Comparison of ENCODE assay signal across 11 cellular contexts in the genomic region with DNA sequence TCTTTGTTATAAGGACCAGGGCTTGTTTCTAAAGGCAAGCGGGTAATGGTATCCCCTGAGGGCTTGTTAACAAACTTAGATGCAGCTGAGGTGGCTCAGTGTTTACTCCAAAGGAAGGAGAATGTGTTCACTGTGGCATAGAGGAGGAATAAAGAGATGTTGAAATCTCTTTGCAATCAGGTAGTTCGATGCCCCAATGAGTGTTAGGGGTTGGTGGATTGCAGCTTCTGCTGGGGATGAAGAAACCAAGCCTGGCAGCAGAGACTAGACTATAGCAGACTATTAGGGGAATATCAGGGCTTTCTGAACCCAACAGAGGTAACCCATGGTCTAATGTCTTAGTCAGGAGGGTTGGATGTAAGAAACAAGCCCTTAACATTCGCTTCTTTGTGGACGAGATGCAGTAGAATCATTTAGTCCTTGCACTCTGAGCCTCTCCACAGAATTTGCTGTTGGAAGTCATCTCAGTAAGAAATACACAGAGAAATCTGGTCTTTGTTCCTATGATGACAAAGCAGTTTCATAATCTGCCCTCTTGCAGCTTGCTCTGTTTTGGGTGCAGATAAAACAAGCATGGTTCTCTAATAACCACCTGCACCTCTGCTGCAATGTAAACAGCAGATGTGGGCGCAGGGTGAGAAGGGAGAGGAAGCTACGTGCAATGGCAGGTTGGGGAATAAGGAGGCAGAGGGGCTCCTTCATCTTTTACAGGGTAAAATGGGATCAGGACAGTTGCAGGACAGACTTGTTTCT.
A peak's percentile ranks its signal among the peaks of the same experiment; 100 is the strongest.
DNase-seq lines count a peak whose midpoint lies in the region; ATAC-seq and TF ChIP-seq lines count a peak whose summit lies in the region.
"Had no signal": no experiment of that assay in that cellular context is flagged by ENCODE, and none has a peak within 500 bp of the region (broad histone marks: within the 10 kb centered on the region; RNA-seq: fewer than 3 reads in every experiment).

No MANE protein-coding gene starts in this region.

- peak overlapping the region in 1 of 8 donors; percentile 14 for H3K27ac Mint-ChIP-seq in CD8-positive, alpha-beta memory T cell

- H3K9me3 ChIP-seq in CD8-positive, alpha-beta memory T cell (ENCODE audit: low read length) = no peaks in the 10 kb centered on the region
- H3K9me3 ChIP-seq in PC-9 (ENCODE audit: insufficient read depth, low read depth) (no peaks in the 10 kb centered on the region), mucosa of descending colon (no peaks in the 10 kb centered on the region)
- H3K9me3 ChIP-seq: right atrium auricular region had no signal

- H4K20me1 ChIP-seq in PC-9 (ENCODE audit: insufficient read depth) = no peaks in the 10 kb centered on the region

- intact Hi-C loops in PC-9 (cut with micrococcal nuclease; ENCODE audit: unreplicated experiment) (no loop called here), mucosa of descending colon (cut with DNase I, micrococcal nuclease) (no loop called here)

- H3K27me3 Mint-ChIP-seq in CD8-positive, alpha-beta memory T cell = no peaks in the 10 kb centered on the region

- no peaks in the 10 kb centered on the region for H3K4me1 ChIP-seq in CD8-positive, alpha-beta memory T cell (ENCODE audit: insufficient read depth, low read length)
- H3K4me1 ChIP-seq in PC-9 (replicated peaks; ENCODE audit: insufficient read depth) = peaks cover 9% of the 10 kb centered on the region
- H3K4me1 ChIP-seq in mucosa of descending colon (ENCODE audit: low read depth) = no peaks in the 10 kb centered on the region
- H3K4me1 ChIP-seq: right atrium auricular region had no signal

- H3K36me3 ChIP-seq in CD8-positive, alpha-beta memory T cell (ENCODE audit: insufficient read depth, low read length) = peaks cover 15% of the 10 kb centered on the region
- H3K36me3 ChIP-seq in PC-9 (ENCODE audit: low read depth) = peaks cover 15% of the 10 kb centered on the region
- no peaks in the 10 kb centered on the region for H3K36me3 ChIP-seq in mucosa of descending colon (ENCODE audit: low read depth)

- no peak overlapping the region for H3K4me2 ChIP-seq in PC-9

- CTCF ChIA-PET in CD8-positive, alpha-beta memory T cell (lab: Charles Lee) = no interaction called here
- CTCF ChIA-PET in PC-9 (lab: Charles Lee) = interaction anchor here (0.6 kb wide), 1 partner anchor 56 kb away, joined by 3 read pairs; no protein-coding TSS in a partner anchor

- no peaks in the 10 kb centered on the region for H3F3A ChIP-seq in PC-9 (ENCODE audit: insufficient read depth, low read depth)

- no peak overlapping the region for H3K4me3 Mint-ChIP-seq in CD8-positive, alpha-beta memory T cell

- H3K4me3 ChIP-seq in CD8-positive, alpha-beta memory T cell (ENCODE audit: low read length) = no peak overlapping the region
- H3K4me3 ChIP-seq in PC-9 (no peak overlapping the region), mucosa of descending colon (no peak overlapping the region)
- H3K4me3 ChIP-seq: right atrium auricular region had no signal

- no peaks in the 10 kb centered on the region for H3K4me1 Mint-ChIP-seq in CD8-positive, alpha-beta memory T cell

- DNase-seq in CD8-positive, alpha-beta memory T cell = no peak
- DNase-seq in HuH-7 (ENCODE audit: low spot score) (peak; percentile 11), PC-9 (no peak), left lobe of liver (ENCODE audit: low spot score) (peak; percentile 50), mucosa of descending colon (no peak), NCI-H187 (lab: John Stamatoyannopoulos, UW) (no peak)
- no peak for DNase-seq in central memory CD4-positive, alpha-beta T cell
- DNase-seq: activated CD8-positive, alpha-beta memory T cell treated with anti-CD3 and anti-CD28 coated beads for 24 hours; NCI-H226 had no signal

- TF ChIP-seq CTCF in PC-9 (conservative IDR thresholded peaks at IDR 0.05) (no peak), mucosa of descending colon (IDR thresholded peaks at IDR 0.05) (no peak)

- no peaks in the 10 kb centered on the region for H3K27me3 ChIP-seq in CD8-positive, alpha-beta memory T cell (ENCODE audit: insufficient read depth, low read length, poor library complexity, severe bottlenecking)
- no peaks in the 10 kb centered on the region for H3K27me3 ChIP-seq in PC-9 (ENCODE audit: insufficient read depth, low read depth)
- H3K27me3 ChIP-seq: right atrium auricular region had no signal

- H3K27ac ChIP-seq in CD8-positive, alpha-beta memory T cell (ENCODE audit: low read depth, low read length) = peak overlapping the region; percentile 10
- peak overlapping the region; percentile 20; the same call in 1 of the 2 replicates for H3K27ac ChIP-seq in PC-9
- H3K27ac ChIP-seq: right atrium auricular region had no signal

- ATAC-seq in left lobe of liver (peak; percentile 92), HG03354 (IDR thresholded peaks at IDR 0.05; ENCODE audit: poor library complexity, severe bottlenecking, unreplicated experiment) (no peak), mucosa of descending colon (no peak)

- no peaks in the 10 kb centered on the region for H3K9me2 ChIP-seq in PC-9 (ENCODE audit: insufficient read depth)

- peaks cover 17 to 86% (median 34%) of the 10 kb centered on the region in 3 donors for H3K36me3 Mint-ChIP-seq in CD8-positive, alpha-beta memory T cell

- POLR2A ChIA-PET in CD8-positive, alpha-beta memory T cell (lab: Charles Lee) = interaction anchor here (0.6 kb wide), 1 partner anchor 16 kb away, joined by 5 read pairs; no protein-coding TSS in a partner anchor
- POLR2A ChIA-PET in PC-9 (lab: Charles Lee; ENCODE audit: unreplicated experiment) = no interaction called here

- no peak overlapping the region for H2AFZ ChIP-seq in PC-9

- TSS peak; percentile 3 for BruUV-seq in PC-9 (replicated peaks; lab: Mats Ljungman, UMichigan)

- H3K9me3 Mint-ChIP-seq in CD8-positive, alpha-beta memory T cell = no peaks in the 10 kb centered on the region

- no peaks in the 10 kb centered on the region for H3K79me2 ChIP-seq in PC-9 (ENCODE audit: low read depth)

Comparison
In these comparisons a context has a peak if more than half of its experiments do, and no peak if none do; other contexts are left out.
1. DNase-seq: peak in HuH-7 (single experiment) and left lobe of liver (single experiment); none in CD8-positive, alpha-beta memory T cell (0 of 5), PC-9 (0 of 2), central memory CD4-positive, alpha-beta T cell (single experiment), mucosa of descending colon (0 of 3) and NCI-H187 (0 of 2).